In genomic region chr17:82415336-82415735, GRCh38 we compare ENCODE assay signal across 19 cellular contexts. TPM values are rescaled to one million over a fixed set of nuclear protein-coding genes. Genes with fewer than 3 reads are reported as not detected.
"Had no signal": no experiment of that assay in that cellular context is flagged by ENCODE, and none has a peak within 500 bp of the region (broad histone marks: within the 10 kb centered on the region; RNA-seq: fewer than 3 reads in every experiment).

No MANE protein-coding gene starts in this region.

- H3K27me3 ChIP-seq: body of pancreas, cardiac muscle cell, hepatocyte, left lung, pancreas, tibial artery had no signal

- FAIRE-seq: pancreas had no signal

- H3K9me3 ChIP-seq: body of pancreas, left lung, pancreas, tibial artery had no signal

- H3K9me3 Mint-ChIP-seq: dendritic cell treated with granulocyte-macrophage colony-stimulating factor and Interleukin-4, amounts not matched to agents 40 ng/mL and 50 ng/mL, for 4 days; immature natural killer cell; naive thymus-derived CD4-positive, alpha-beta T cell; stimulated activated effector memory CD8-positive, alpha-beta T cell treated with anti-CD3 and anti-CD28 coated beads, Interleukin-12 subunit alpha, Interleukin-12 subunit beta, amount 100 ng/mL, for 72 hours; stimulated activated naive CD8-positive, alpha-beta T cell treated with anti-CD3 and anti-CD28 coated beads, Interleukin-15, amount 100 ng/mL, for 72 hours had no signal

- H2AFZ ChIP-seq: hepatocyte had no signal

- H3K36me3 ChIP-seq: cardiac muscle cell, pancreas had no signal

- H3K27ac ChIP-seq: body of pancreas, cardiac muscle cell, hepatocyte, left lung, pancreas, tibial artery had no signal

- H3K4me3 ChIP-seq: body of pancreas, cardiac muscle cell, hepatocyte, left lung, lung, pancreas, tibial artery had no signal

- H3K27me3 Mint-ChIP-seq: dendritic cell treated with granulocyte-macrophage colony-stimulating factor and Interleukin-4, amounts not matched to agents 40 ng/mL and 50 ng/mL, for 4 days; naive thymus-derived CD4-positive, alpha-beta T cell; stimulated activated naive CD8-positive, alpha-beta T cell treated with anti-CD3 and anti-CD28 coated beads, Interleukin-15, amount 100 ng/mL, for 72 hours had no signal

- H3K4me3 Mint-ChIP-seq: dendritic cell treated with granulocyte-macrophage colony-stimulating factor and Interleukin-4, amounts not matched to agents 40 ng/mL and 50 ng/mL, for 4 days; stimulated activated effector memory CD8-positive, alpha-beta T cell treated with anti-CD3 and anti-CD28 coated beads, Interleukin-12 subunit alpha, Interleukin-12 subunit beta, amount 100 ng/mL, for 72 hours; stimulated activated naive CD8-positive, alpha-beta T cell treated with anti-CD3 and anti-CD28 coated beads, Interleukin-15, amount 100 ng/mL, for 72 hours had no signal

- ATAC-seq: stimulated activated naive CD8-positive, alpha-beta T cell treated with anti-CD3 and anti-CD28 coated beads, Interleukin-15, amount 100 ng/mL, for 72 hours had no signal

- H3K27ac Mint-ChIP-seq: dendritic cell treated with granulocyte-macrophage colony-stimulating factor and Interleukin-4, amounts not matched to agents 40 ng/mL and 50 ng/mL, for 4 days; stimulated activated effector memory CD8-positive, alpha-beta T cell treated with anti-CD3 and anti-CD28 coated beads, Interleukin-12 subunit alpha, Interleukin-12 subunit beta, amount 100 ng/mL, for 72 hours had no signal

- DNase-seq: activated T-cell treated with anti-CD3 and anti-CD28 coated beads, Interleukin-2, amount 50 U/mL, for 1 hour; effector CD4-positive, alpha-beta T cell; foreskin melanocyte had no signal

RNA-seq across cellular contexts. Expression of gene UTS2R, which starts 43.8 kb away (rescaled TPM):
- total RNA-seq: body of pancreas; chondrocyte; endothelial cell of umbilical vein; esophagus mucosa; left lung; naive thymus-derived CD4-positive, alpha-beta T cell; urinary bladder had no signal
- polyA plus RNA-seq: endothelial cell of umbilical vein; hepatocyte; immature natural killer cell; lung; naive thymus-derived CD4-positive, alpha-beta T cell; pancreas; urinary bladder had no signal
